Comparison of ENCODE assay signal across 20 cellular contexts in genomic region chr2:85174943-85175342, GRCh38. TPM values are rescaled to one million over a fixed set of nuclear protein-coding genes. Genes with fewer than 3 reads are reported as not detected.
DNase-seq lines count a peak whose midpoint lies in the region; ATAC-seq and TF ChIP-seq lines count a peak whose summit lies in the region.
"Had no signal": no experiment of that assay in that cellular context is flagged by ENCODE, and none has a peak within 500 bp of the region (broad histone marks: within the 10 kb centered on the region; RNA-seq: fewer than 3 reads in every experiment).

No MANE protein-coding gene starts in this region.

- no peak for TF ChIP-seq CTCF in endothelial cell (IDR thresholded peaks at IDR 0.05; ENCODE audit: unreplicated experiment)
- TF ChIP-seq CTCF in neural progenitor cell (IDR thresholded peaks at IDR 0.05) = no peak
- TF ChIP-seq CTCF in omental fat pad (IDR thresholded peaks at IDR 0.05) = no peak

- H3K9ac ChIP-seq in neural progenitor cell = no peak overlapping the region

- H3K9me3 Mint-ChIP-seq in endothelial cell (ENCODE audit: unreplicated experiment) (no peaks in the 10 kb centered on the region), neural progenitor cell (no peaks in the 10 kb centered on the region)
- H3K9me3 Mint-ChIP-seq in activated naive CD4-positive, alpha-beta T cell treated with anti-CD3 and anti-CD28 coated beads, Interleukin-2, amount 10 ng/mL, durations not matched to agents 7 days and 5 days = no peaks in the 10 kb centered on the region
- H3K9me3 Mint-ChIP-seq: type B pancreatic cell had no signal

- H4K20me1 ChIP-seq in neural progenitor cell (ENCODE audit: low read depth) = peaks cover 23% of the 10 kb centered on the region

- H3K4me3 Mint-ChIP-seq in endothelial cell (ENCODE audit: unreplicated experiment) (peak overlapping the region; percentile 50), neural progenitor cell (no peak overlapping the region)
- H3K4me3 Mint-ChIP-seq in activated naive CD4-positive, alpha-beta T cell treated with anti-CD3 and anti-CD28 coated beads, Interleukin-2, amount 10 ng/mL, durations not matched to agents 7 days and 5 days = no peak overlapping the region
- H3K4me3 Mint-ChIP-seq: IgD-negative memory B cell, type B pancreatic cell had no signal

- H3K4me1 ChIP-seq in neural progenitor cell = peaks cover 55% of the 10 kb centered on the region

- H3K27me3 Mint-ChIP-seq in endothelial cell (ENCODE audit: unreplicated experiment) (peaks cover 16% of the 10 kb centered on the region), neural progenitor cell (ENCODE audit: insufficient read depth, low read depth) (peaks cover 3% of the 10 kb centered on the region)
- H3K27me3 Mint-ChIP-seq in activated naive CD4-positive, alpha-beta T cell treated with anti-CD3 and anti-CD28 coated beads, Interleukin-2, amount 10 ng/mL, durations not matched to agents 7 days and 5 days = peaks cover 20% of the 10 kb centered on the region
- H3K27me3 Mint-ChIP-seq: type B pancreatic cell had no signal

- H3K27ac ChIP-seq in neural progenitor cell = peak overlapping the region; percentile 65

- peaks cover 56% of the 10 kb centered on the region for H3K79me2 ChIP-seq in neural progenitor cell (ENCODE audit: low read depth)

- H3K4me1 Mint-ChIP-seq in endothelial cell (ENCODE audit: unreplicated experiment) (peaks cover 86% of the 10 kb centered on the region), neural progenitor cell (peaks cover 56% of the 10 kb centered on the region)
- H3K4me1 Mint-ChIP-seq in activated naive CD4-positive, alpha-beta T cell treated with anti-CD3 and anti-CD28 coated beads, Interleukin-2, amount 10 ng/mL, durations not matched to agents 7 days and 5 days = peaks cover 11% of the 10 kb centered on the region
- H3K4me1 Mint-ChIP-seq: naive B cell had no signal

- no peak overlapping the region for H3K4me3 ChIP-seq in neural progenitor cell
- H3K4me3 ChIP-seq: esophagus squamous epithelium had no signal

- no peak overlapping the region for H2AFZ ChIP-seq in neural progenitor cell (replicated peaks)

- no peaks in the 10 kb centered on the region for H3K27me3 ChIP-seq in neural progenitor cell
- H3K27me3 ChIP-seq: esophagus squamous epithelium had no signal

- ATAC-seq in omental fat pad (ENCODE audit: low FRiP score) = no peak

- H3K36me3 ChIP-seq in neural progenitor cell = no peaks in the 10 kb centered on the region
- H3K36me3 ChIP-seq: esophagus squamous epithelium had no signal

- H3K36me3 Mint-ChIP-seq in endothelial cell (ENCODE audit: low read depth, unreplicated experiment) = peaks cover 3% of the 10 kb centered on the region
- H3K36me3 Mint-ChIP-seq in neural progenitor cell = peaks cover 7% of the 10 kb centered on the region
- no peaks in the 10 kb centered on the region for H3K36me3 Mint-ChIP-seq in activated naive CD4-positive, alpha-beta T cell treated with anti-CD3 and anti-CD28 coated beads, Interleukin-2, amount 10 ng/mL, durations not matched to agents 7 days and 5 days

- DNase-seq in COLO668 (lab: John Stamatoyannopoulos, UW; ENCODE audit: unreplicated experiment) = peak; percentile 76
- DNase-seq in NCI-H146 (lab: John Stamatoyannopoulos, UW) = peak; percentile 63
- DNase-seq in endothelial cell (ENCODE audit: low spot score) = no peak
- peak; percentile 55 for DNase-seq in neural progenitor cell (ENCODE audit: low spot score)
- no peak for DNase-seq in omental fat pad (ENCODE audit: low spot score)
- DNase-seq in GM03348 (ENCODE audit: low spot score) = no peak
- no peak for DNase-seq in activated naive CD4-positive, alpha-beta T cell treated with anti-CD3 and anti-CD28 coated beads, Interleukin-2, amount 10 ng/mL, durations not matched to agents 7 days and 5 days
- no peak for DNase-seq in DMS53 (lab: John Stamatoyannopoulos, UW)
- DNase-seq: AML-193; aorta; cortex of kidney; esophagus squamous epithelium; kidney glomerular epithelial cell; naive B cell; NCI-H69; stimulated activated CD4-positive, alpha-beta T cell treated with anti-CD3 and anti-CD28 coated beads, Interleukin-4, amount 100 ng/mL, for 24 hours; T-helper 1 cell had no signal

- H3K27ac Mint-ChIP-seq in endothelial cell (ENCODE audit: unreplicated experiment) = peak overlapping the region; percentile 99
- H3K27ac Mint-ChIP-seq in neural progenitor cell = peak overlapping the region; percentile 0
- H3K27ac Mint-ChIP-seq in activated naive CD4-positive, alpha-beta T cell treated with anti-CD3 and anti-CD28 coated beads, Interleukin-2, amount 10 ng/mL, durations not matched to agents 7 days and 5 days = no peak overlapping the region
- H3K27ac Mint-ChIP-seq: IgD-negative memory B cell, naive B cell had no signal

- CTCF ChIA-PET in activated naive CD4-positive, alpha-beta T cell treated with anti-CD3 and anti-CD28 coated beads, Interleukin-2, amount 10 ng/mL, durations not matched to agents 7 days and 5 days (lab: Charles Lee) = no interaction called here

- H3K4me2 ChIP-seq in neural progenitor cell = peak overlapping the region; percentile 63

- peaks cover 50% of the 10 kb centered on the region for H3F3A ChIP-seq in neural progenitor cell (ENCODE audit: low read depth)

- H3K9me3 ChIP-seq in neural progenitor cell (ENCODE audit: low read depth) = no peaks in the 10 kb centered on the region
- H3K9me3 ChIP-seq: esophagus squamous epithelium had no signal

RNA-seq across cellular contexts. Expression of gene TCF7L1, which starts 41.8 kb away (rescaled TPM):
- total RNA-seq in endothelial cell (ENCODE audit: unreplicated experiment) = 83.8 TPM
- total RNA-seq in neural progenitor cell (ENCODE audit: low replicate concordance) = 1.0 and 3.7 TPM in 2 replicates
- 10 to 100 TPM in 1 of 4 donors, 1 to 10 TPM in 3; 2.1 to 14.0 (median 3.9) TPM for total RNA-seq in omental fat pad
- total RNA-seq: RPMI7951 had no signal

Comparison
In these comparisons a context has a peak if more than half of its experiments do, and no peak if none do; other contexts are left out.
1. DNase-seq: peak in COLO668 (single experiment), NCI-H146 (single experiment) and neural progenitor cell (single experiment); none in endothelial cell (single experiment), omental fat pad (single experiment), GM03348 (single experiment), activated naive CD4-positive, alpha-beta T cell treated with anti-CD3 and anti-CD28 coated beads, Interleukin-2, amount 10 ng/mL, durations not matched to agents 7 days and 5 days (single experiment) and DMS53 (single experiment).